ENCODE assay signal across 8 cellular contexts in genomic region chr22:37817705-37818311, GRCh38. TPM values are rescaled to one million over a fixed set of nuclear protein-coding genes. Genes with fewer than 3 reads are reported as not detected.
A peak's percentile ranks its signal among the peaks of the same experiment; 100 is the strongest.
DNase-seq lines count a peak whose midpoint lies in the region; ATAC-seq and TF ChIP-seq lines count a peak whose summit lies in the region.

No MANE protein-coding gene starts in this region.

- no peaks in the 10 kb centered on the region; the same call in 1 of the 2 replicates for H3K27me3 ChIP-seq in H9 (ENCODE audit: insufficient read depth, low read length)

- H3K4me2 ChIP-seq in H9 (ENCODE audit: insufficient read depth, insufficient read length, low read length), result peak overlapping the region; percentile 41

- H4K5ac ChIP-seq in H9 (ENCODE audit: insufficient read length, low read depth, low read length), result no peak overlapping the region

- H4K91ac ChIP-seq in H9 (ENCODE audit: insufficient read length, low read depth, low read length), result no peak overlapping the region

- H2BK5ac ChIP-seq in H9 (ENCODE audit: insufficient read length, low read length), result no peak overlapping the region

- peaks cover 7 to 21% (median 15%) of the 10 kb centered on the region in 3 experiments; a peak in 6 of 7 replicates for H3K36me3 Mint-ChIP-seq in H9 (ENCODE audit: insufficient read depth in 1 of 3, low read depth in 3 of 3)

- H2AFZ ChIP-seq in H9 (ENCODE audit: low read length), result no peak overlapping the region

- H3K18ac ChIP-seq in H9 (ENCODE audit: insufficient read length, low read depth, low read length), result peak overlapping the region; percentile 36

- TF ChIP-seq CTCF in H9 (conservative IDR thresholded peaks at IDR 0.05), result peak; percentile 98

- H2AK5ac ChIP-seq in H9 (ENCODE audit: insufficient read length, low read length), result no peak overlapping the region

- H3K56ac ChIP-seq in H9 (ENCODE audit: insufficient read length, low read depth, low read length), result no peak overlapping the region

- H3K23me2 ChIP-seq in H9 (ENCODE audit: insufficient read length, low read depth, low read length, poor library complexity, severe bottlenecking), result peaks cover 11% of the 10 kb centered on the region

- no peak overlapping the region for H3K4ac ChIP-seq in H9 (ENCODE audit: low read depth, low read length)

- H3K9me3 ChIP-seq in H9 (ENCODE audit: control insufficient read depth, low read depth, low read length), result no peaks in the 10 kb centered on the region

- ATAC-seq in HG03108 (IDR thresholded peaks at IDR 0.05; ENCODE audit: unreplicated experiment), result no peak

- peaks cover 3% of the 10 kb centered on the region; the same call in 1 of the 2 replicates for H3K4me1 ChIP-seq in H9 (ENCODE audit: insufficient read depth, low read length)

- H3K4me1 Mint-ChIP-seq in H9, result peaks cover 18 to 21% of the 10 kb centered on the region in 2 experiments

- H3K79me2 ChIP-seq in H9 (ENCODE audit: insufficient read depth, low read length), result no peaks in the 10 kb centered on the region

- H3K27me3 Mint-ChIP-seq in H9 (ENCODE audit: low read depth), result peaks cover 39% of the 10 kb centered on the region

- WGBS in H9 (ENCODE audit: extremely low coverage, insufficient read length, low lambda C conversion rate), result no CpG with 5 or more reads among the region's 27 CpGs

- H2BK120ac ChIP-seq in H9 (ENCODE audit: low read depth, low read length, poor library complexity, severe bottlenecking), result no peak overlapping the region

- peak; percentile 53 to 69 for DNase-seq in AML-193 (lab: John Stamatoyannopoulos, UW)
- DNase-seq in H9, result peak; percentile 94
- DNase-seq in NCI-H226, result peak; percentile 46
- DNase-seq in activated CD4-positive, alpha-beta T cell treated with anti-CD3 and anti-CD28 coated beads for 24 hours (ENCODE audit: low read depth in 2 of 2), result peak; percentile 80 to 86
- DNase-seq in cerebellum (ENCODE audit: low spot score), result peak; percentile 93
- peak; percentile 92 for DNase-seq in left kidney (ENCODE audit: low read depth, low spot score)
- peak; percentile 56 to 85 for DNase-seq in stimulated activated CD4-positive, alpha-beta T cell treated with anti-CD3 and anti-CD28 coated beads, Interleukin-1b, Interleukin-23, amount 100 ng/mL, for 1 hour (ENCODE audit: low read depth in 2 of 2)

- peak overlapping the region; percentile 93 to 97 (median 93); a peak in 6 of 7 replicates for H3K27ac Mint-ChIP-seq in H9

- H3K9ac ChIP-seq in H9 (ENCODE audit: extremely low read depth, insufficient read length, low read length), result no peak overlapping the region

- no peaks in the 10 kb centered on the region for H4K20me1 ChIP-seq in H9 (ENCODE audit: control insufficient read depth, insufficient read depth, insufficient read length)

- no peaks in the 10 kb centered on the region for H3K79me1 ChIP-seq in H9 (ENCODE audit: insufficient read depth, low read depth, low read length, poor library complexity, severe bottlenecking)

- H2BK15ac ChIP-seq in H9 (ENCODE audit: low read depth, low read length), result no peak overlapping the region

- no peak overlapping the region for H4K8ac ChIP-seq in H9 (replicated peaks; ENCODE audit: insufficient read length, low read depth, low read length)

- H3K27ac ChIP-seq in H9 (ENCODE audit: insufficient read length, low read depth, low read length), result no peak overlapping the region

- peak overlapping the region; percentile 55; the same call in 1 of the 2 replicates for H3K14ac ChIP-seq in H9 (ENCODE audit: insufficient read depth, low read length)

- no peak overlapping the region for H2BK12ac ChIP-seq in H9 (ENCODE audit: insufficient read length, low read depth, low read length)

- no peaks in the 10 kb centered on the region; a peak in 1 of 5 replicates for H3K9me3 Mint-ChIP-seq in H9

- no peak overlapping the region for H2BK20ac ChIP-seq in H9 (ENCODE audit: low read depth, low read length, poor library complexity, severe bottlenecking)

- no peak overlapping the region for H3K23ac ChIP-seq in H9 (ENCODE audit: insufficient read length, low read depth, low read length)

- H3K4me3 Mint-ChIP-seq in H9, result peak overlapping the region; percentile 61 to 78

- no peak overlapping the region for H3T11ph ChIP-seq in H9 (ENCODE audit: low read length)

RNA-seq across cellular contexts. Expression of gene GALR3, which starts 5.4 kb away (rescaled TPM):
- total RNA-seq in H9 (2021) (0.31 and 0.59 TPM in 2 replicates), cerebellum (not detected)

RNA-seq across cellular contexts. Expression of gene GCAT, which starts 10.1 kb away (rescaled TPM):
- total RNA-seq in H9 (2021) (26.9 and 28.8 TPM in 2 replicates), cerebellum (5.7 TPM)

RNA-seq across cellular contexts. Expression of gene ANKRD54, which starts 26.3 kb away (rescaled TPM):
- total RNA-seq in H9 (2021) (14.4 and 15.3 TPM in 2 replicates), cerebellum (17.9 TPM)

RNA-seq across cellular contexts. Expression of gene EIF3L, which starts 31.4 kb away (rescaled TPM):
- 736 and 739 TPM in 2 replicates for total RNA-seq in H9 (2021)
- 387 TPM for total RNA-seq in cerebellum
